In the genomic region with DNA sequence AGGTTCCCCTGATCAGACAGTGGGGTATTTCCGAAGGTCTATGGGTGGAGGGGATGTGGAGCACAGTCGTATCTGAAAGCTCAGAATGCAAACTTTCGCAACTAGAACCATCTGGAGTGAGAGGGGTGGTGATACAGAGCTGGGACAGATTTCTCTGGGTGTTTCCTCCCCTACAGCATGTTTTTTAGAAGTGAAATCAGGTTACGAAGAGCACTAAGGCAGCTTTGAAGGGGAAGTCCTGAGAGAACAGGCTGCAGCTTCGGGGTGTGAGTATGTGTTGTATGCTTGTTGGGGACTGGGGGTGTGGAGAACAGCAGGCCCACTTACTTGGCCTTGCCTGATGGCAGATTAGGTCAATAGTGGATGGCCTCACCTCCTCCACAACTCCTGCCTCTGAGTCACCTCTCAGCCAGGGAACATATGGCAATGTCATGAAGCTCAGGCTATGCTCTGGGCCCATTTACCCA, we compare ENCODE assay signal across 9 cellular contexts.
DNase-seq lines count a peak whose midpoint lies in the region; ATAC-seq and TF ChIP-seq lines count a peak whose summit lies in the region.
"Had no signal": no experiment of that assay in that cellular context is flagged by ENCODE, and none has a peak within 500 bp of the region (broad histone marks: within the 10 kb centered on the region; RNA-seq: fewer than 3 reads in every experiment).

No MANE protein-coding gene starts in this region.

- ATAC-seq in HG03108 (IDR thresholded peaks at IDR 0.05; ENCODE audit: unreplicated experiment), result peak; percentile 46
- ATAC-seq in psoas muscle, result no peak

- H3K4me1 ChIP-seq in suprapubic skin, result no peaks in the 10 kb centered on the region
- H3K4me1 ChIP-seq in psoas muscle, result no peaks in the 10 kb centered on the region

- peak overlapping the region; percentile 7 for H3K27ac ChIP-seq in suprapubic skin
- H3K27ac ChIP-seq in psoas muscle, result no peak overlapping the region
- H3K27ac ChIP-seq: thoracic aorta had no signal

- no peaks in the 10 kb centered on the region for H3K27me3 ChIP-seq in suprapubic skin
- H3K27me3 ChIP-seq in psoas muscle (ENCODE audit: insufficient read depth in 3 of 3, low read length in 2 of 3), result peaks cover 0 to 2% (median 0%) of the 10 kb centered on the region in 3 donors

- TF ChIP-seq CTCF in suprapubic skin (IDR thresholded peaks at IDR 0.05), result no peak
- no peak for TF ChIP-seq CTCF in psoas muscle (IDR thresholded peaks at IDR 0.05)

- peaks cover 8% of the 10 kb centered on the region for H3K9me3 Mint-ChIP-seq in activated T-helper 1 cell treated with anti-CD3 and anti-CD28 coated beads, Interleukin-12 subunit alpha, Interleukin-12 subunit beta, Interleukin-2, Interleukin-4 antibody, amounts not matched to agents 30 ng/mL and 10 ng/mL and 1 ng/mL, durations not matched to agents 14 hours and 24 hours and 36 hours

- WGBS in suprapubic skin, result 68% methylated on average over 5 of the region's 5 CpGs
- WGBS in psoas muscle, 3 donors, result 82 to 91% (median 90%) methylated on average over 5 of the region's 5 CpGs

- H3K36me3 ChIP-seq in suprapubic skin (no peaks in the 10 kb centered on the region), psoas muscle (ENCODE audit: insufficient read depth in 1 of 2, low read depth in 1 of 2) (no peaks in the 10 kb centered on the region)
- H3K36me3 ChIP-seq: thoracic aorta had no signal

- no peaks in the 10 kb centered on the region for H3K27me3 Mint-ChIP-seq in activated T-helper 1 cell treated with anti-CD3 and anti-CD28 coated beads, Interleukin-12 subunit alpha, Interleukin-12 subunit beta, Interleukin-2, Interleukin-4 antibody, amounts not matched to agents 30 ng/mL and 10 ng/mL and 1 ng/mL, durations not matched to agents 14 hours and 24 hours and 36 hours (ENCODE audit: insufficient read depth)

- peaks cover 79% of the 10 kb centered on the region for H3K4me1 Mint-ChIP-seq in activated T-helper 1 cell treated with anti-CD3 and anti-CD28 coated beads, Interleukin-12 subunit alpha, Interleukin-12 subunit beta, Interleukin-2, Interleukin-4 antibody, amounts not matched to agents 30 ng/mL and 10 ng/mL and 1 ng/mL, durations not matched to agents 14 hours and 24 hours and 36 hours (ENCODE audit: low read depth)

- no peak for TF ChIP-seq POLR2A in suprapubic skin (IDR thresholded peaks at IDR 0.05)

- peaks cover 12% of the 10 kb centered on the region for H3K36me3 Mint-ChIP-seq in activated T-helper 1 cell treated with anti-CD3 and anti-CD28 coated beads, Interleukin-12 subunit alpha, Interleukin-12 subunit beta, Interleukin-2, Interleukin-4 antibody, amounts not matched to agents 30 ng/mL and 10 ng/mL and 1 ng/mL, durations not matched to agents 14 hours and 24 hours and 36 hours (ENCODE audit: low read depth)

- peak overlapping the region; percentile 59 for H3K4me3 Mint-ChIP-seq in activated T-helper 1 cell treated with anti-CD3 and anti-CD28 coated beads, Interleukin-12 subunit alpha, Interleukin-12 subunit beta, Interleukin-2, Interleukin-4 antibody, amounts not matched to agents 30 ng/mL and 10 ng/mL and 1 ng/mL, durations not matched to agents 14 hours and 24 hours and 36 hours

- H3K4me3 ChIP-seq in suprapubic skin (no peak overlapping the region), psoas muscle (no peak overlapping the region)
- H3K4me3 ChIP-seq: thoracic aorta had no signal

- no peak for TF ChIP-seq EP300 in suprapubic skin (IDR thresholded peaks at IDR 0.05)

- intact Hi-C loops in activated T-helper 1 cell treated with anti-CD3 and anti-CD28 coated beads, Interleukin-12 subunit alpha, Interleukin-12 subunit beta, Interleukin-2, Interleukin-4 antibody, amounts not matched to agents 30 ng/mL and 10 ng/mL and 1 ng/mL, durations not matched to agents 14 hours and 24 hours and 36 hours (cut with micrococcal nuclease), result loop anchor here (1.0 to 2.0 kb wide), 3 partner anchors 13 to 111 kb away; no protein-coding TSS in a partner anchor
- intact Hi-C loops in psoas muscle (cut with DNase I), result no loop called here
- intact Hi-C loops in cardiac septum (cut with DNase I), result no loop called here

- H3K27ac Mint-ChIP-seq in activated T-helper 1 cell treated with anti-CD3 and anti-CD28 coated beads, Interleukin-12 subunit alpha, Interleukin-12 subunit beta, Interleukin-2, Interleukin-4 antibody, amounts not matched to agents 30 ng/mL and 10 ng/mL and 1 ng/mL, durations not matched to agents 14 hours and 24 hours and 36 hours, result peak overlapping the region; percentile 93

- H3K9me3 ChIP-seq in suprapubic skin (no peaks in the 10 kb centered on the region), psoas muscle (no peaks in the 10 kb centered on the region)
- H3K9me3 ChIP-seq: thoracic aorta had no signal

- peak; percentile 54 for DNase-seq in activated T-cell treated with anti-CD3 and anti-CD28 coated beads, Interleukin-2, amount 50 U/mL, for 1 hour
- DNase-seq in activated T-cell treated with anti-CD3 and anti-CD28 coated beads for 4 hours, result no peak
- DNase-seq in activated T-helper 1 cell treated with anti-CD3 and anti-CD28 coated beads, Interleukin-12 subunit alpha, Interleukin-12 subunit beta, Interleukin-2, Interleukin-4 antibody, amounts not matched to agents 30 ng/mL and 10 ng/mL and 1 ng/mL, durations not matched to agents 14 hours and 24 hours and 36 hours (ENCODE audit: low spot score), result peak; percentile 65
- DNase-seq in suprapubic skin (ENCODE audit: low spot score in 2 of 2), result no peak
- DNase-seq in psoas muscle, result no peak
- no peak for DNase-seq in SHP77 treated with DMSO at 0.1 percent for 48 hours (lab: John Stamatoyannopoulos, UW)
- DNase-seq in cardiac septum (ENCODE audit: low spot score), result no peak

Comparison
In these comparisons a context has a peak if more than half of its experiments do, and no peak if none do; other contexts are left out.
1. DNase-seq: peak in activated T-cell treated with anti-CD3 and anti-CD28 coated beads, Interleukin-2, amount 50 U/mL, for 1 hour (single experiment) and activated T-helper 1 cell treated with anti-CD3 and anti-CD28 coated beads, Interleukin-12 subunit alpha, Interleukin-12 subunit beta, Interleukin-2, Interleukin-4 antibody, amounts not matched to agents 30 ng/mL and 10 ng/mL and 1 ng/mL, durations not matched to agents 14 hours and 24 hours and 36 hours (single experiment); none in activated T-cell treated with anti-CD3 and anti-CD28 coated beads for 4 hours (single experiment), suprapubic skin (0 of 2), psoas muscle (0 of 2), SHP77 treated with DMSO at 0.1 percent for 48 hours (single experiment) and cardiac septum (single experiment).